ENCODE assay signal across 7 cellular contexts in genomic region chr16:71723537-71724319, GRCh38. TPM values are rescaled to one million over a fixed set of nuclear protein-coding genes. Genes with fewer than 3 reads are reported as not detected.
A peak's percentile ranks its signal among the peaks of the same experiment; 100 is the strongest.
DNase-seq lines count a peak whose midpoint lies in the region; ATAC-seq and TF ChIP-seq lines count a peak whose summit lies in the region.

No MANE protein-coding gene starts in this region.

- H3K27ac ChIP-seq in iPS-20b (ENCODE audit: low read length) = no peak overlapping the region
- peak overlapping the region in 19 of 21 experiments; percentile 32 to 94 (median 81) for H3K27ac ChIP-seq in skin epidermis

- peak overlapping the region; percentile 61 to 84 (median 68) for H3K27ac Mint-ChIP-seq in brain

- peaks cover 11% of the 10 kb centered on the region for H3K27me3 Mint-ChIP-seq in brain

- peak overlapping the region; percentile 72; the same call in 1 of the 2 replicates for H3K9ac ChIP-seq in iPS-20b (ENCODE audit: low read depth, low read length)

- peak overlapping the region; percentile 85 for H3K4me3 ChIP-seq in iPS-20b (ENCODE audit: low read length)
- H3K4me3 ChIP-seq in skin epidermis = peak overlapping the region; percentile 56 to 93 (median 84)

- no peaks in the 10 kb centered on the region for H3K9me3 ChIP-seq in iPS-20b (ENCODE audit: insufficient read depth, low read depth, low read length)

- no peaks in the 10 kb centered on the region; the same call in 1 of the 2 replicates for H3K4me1 ChIP-seq in iPS-20b (ENCODE audit: insufficient read depth, low read length)

- H3K4me3 Mint-ChIP-seq in brain = peak overlapping the region; percentile 83 to 87 (median 84)

- H3K27me3 ChIP-seq in iPS-20b (ENCODE audit: insufficient read depth, low read length) = peaks cover 17% of the 10 kb centered on the region

- peaks cover 34% of the 10 kb centered on the region for H3K4me1 Mint-ChIP-seq in brain

- no peaks in the 10 kb centered on the region for H3K36me3 ChIP-seq in iPS-20b (ENCODE audit: insufficient read depth, low read depth, low read length)

- H3K9me3 Mint-ChIP-seq in brain = peaks cover 0 to 5% (median 0%) of the 10 kb centered on the region in 5 experiments

- TF ChIP-seq CTCF in GM13977 (IDR thresholded peaks at IDR 0.05; ENCODE audit: extremely low read depth, insufficient read depth, missing control alignments) (no peak), brain (conservative IDR thresholded peaks at IDR 0.05) (no peak)

- in situ Hi-C loops in GM13977 (cut with MboI; ENCODE audit: low pct_unique_long_range_greater_than_20kb, low sequenced_read_pairs, unreplicated experiment) = no loop called here

- peaks cover 9% of the 10 kb centered on the region for H3K36me3 Mint-ChIP-seq in brain

- ATAC-seq in HG02610 (IDR thresholded peaks at IDR 0.05; ENCODE audit: unreplicated experiment) = peak; percentile 75

- DNase-seq in GM13977 (ENCODE audit: low spot score) (peak; percentile 95), NCI-H1105 treated with DMSO at 0.1 percent for 48 hours (lab: John Stamatoyannopoulos, UW) (peak; percentile 60), UCSD-AML1 (lab: John Stamatoyannopoulos, UW; ENCODE audit: unreplicated experiment) (peak; percentile 76)

RNA-seq across cellular contexts. Expression of gene PHLPP2, which starts 0.8 kb away (rescaled TPM):
- polyA plus RNA-seq in brain (ENCODE audit: insufficient read depth, low read depth, low replicate concordance) = 3.3 TPM
